ENCODE assay signal across 1 cellular context in genomic region chr3:148202386-148202785, GRCh38.
TF ChIP-seq lines count a peak whose summit lies in the region.

No MANE protein-coding gene starts in this region.

TF ChIP-seq in H1, 55 proteins besides CTCF, POLR2A, EP300 and RAD21:
- TF ChIP-seq CBX5 (IDR thresholded peaks at IDR 0.05; ENCODE audit: low read depth, low read length) (no peak), TEAD4 (IDR thresholded peaks at IDR 0.05; ENCODE audit: low read depth, low read length) (no peak), BCL11A (IDR thresholded peaks at IDR 0.05; ENCODE audit: low read depth in 2 of 2, low read length in 2 of 2) (no peak), JUN (IDR thresholded peaks at IDR 0.05; ENCODE audit: low read depth, low read length) (no peak), CEBPB (IDR thresholded peaks at IDR 0.05; ENCODE audit: low read depth, low read length) (no peak), CREB1 (IDR thresholded peaks at IDR 0.05) (no peak), SRF (IDR thresholded peaks at IDR 0.05; ENCODE audit: low read depth, low read length) (no peak), TCF12 (IDR thresholded peaks at IDR 0.05; ENCODE audit: low read depth, low read length) (no peak), TBP (IDR thresholded peaks at IDR 0.05; ENCODE audit: low read depth, low read length) (no peak), RXRA (IDR thresholded peaks at IDR 0.05; ENCODE audit: insufficient read depth, low read depth, low read length) (no peak), KDM1A (IDR thresholded peaks at IDR 0.05; ENCODE audit: borderline replicate concordance, low read length) (no peak), EGR1 (IDR thresholded peaks at IDR 0.05; ENCODE audit: borderline replicate concordance, low read depth, low read length) (no peak), NRF1 (IDR thresholded peaks at IDR 0.05; ENCODE audit: low read depth, low read length) (no peak), YY1 (IDR thresholded peaks at IDR 0.05; ENCODE audit: low read depth, low read length) (no peak), E2F6 (IDR thresholded peaks at IDR 0.05) (no peak)
- TF ChIP-seq, protein P1, sequence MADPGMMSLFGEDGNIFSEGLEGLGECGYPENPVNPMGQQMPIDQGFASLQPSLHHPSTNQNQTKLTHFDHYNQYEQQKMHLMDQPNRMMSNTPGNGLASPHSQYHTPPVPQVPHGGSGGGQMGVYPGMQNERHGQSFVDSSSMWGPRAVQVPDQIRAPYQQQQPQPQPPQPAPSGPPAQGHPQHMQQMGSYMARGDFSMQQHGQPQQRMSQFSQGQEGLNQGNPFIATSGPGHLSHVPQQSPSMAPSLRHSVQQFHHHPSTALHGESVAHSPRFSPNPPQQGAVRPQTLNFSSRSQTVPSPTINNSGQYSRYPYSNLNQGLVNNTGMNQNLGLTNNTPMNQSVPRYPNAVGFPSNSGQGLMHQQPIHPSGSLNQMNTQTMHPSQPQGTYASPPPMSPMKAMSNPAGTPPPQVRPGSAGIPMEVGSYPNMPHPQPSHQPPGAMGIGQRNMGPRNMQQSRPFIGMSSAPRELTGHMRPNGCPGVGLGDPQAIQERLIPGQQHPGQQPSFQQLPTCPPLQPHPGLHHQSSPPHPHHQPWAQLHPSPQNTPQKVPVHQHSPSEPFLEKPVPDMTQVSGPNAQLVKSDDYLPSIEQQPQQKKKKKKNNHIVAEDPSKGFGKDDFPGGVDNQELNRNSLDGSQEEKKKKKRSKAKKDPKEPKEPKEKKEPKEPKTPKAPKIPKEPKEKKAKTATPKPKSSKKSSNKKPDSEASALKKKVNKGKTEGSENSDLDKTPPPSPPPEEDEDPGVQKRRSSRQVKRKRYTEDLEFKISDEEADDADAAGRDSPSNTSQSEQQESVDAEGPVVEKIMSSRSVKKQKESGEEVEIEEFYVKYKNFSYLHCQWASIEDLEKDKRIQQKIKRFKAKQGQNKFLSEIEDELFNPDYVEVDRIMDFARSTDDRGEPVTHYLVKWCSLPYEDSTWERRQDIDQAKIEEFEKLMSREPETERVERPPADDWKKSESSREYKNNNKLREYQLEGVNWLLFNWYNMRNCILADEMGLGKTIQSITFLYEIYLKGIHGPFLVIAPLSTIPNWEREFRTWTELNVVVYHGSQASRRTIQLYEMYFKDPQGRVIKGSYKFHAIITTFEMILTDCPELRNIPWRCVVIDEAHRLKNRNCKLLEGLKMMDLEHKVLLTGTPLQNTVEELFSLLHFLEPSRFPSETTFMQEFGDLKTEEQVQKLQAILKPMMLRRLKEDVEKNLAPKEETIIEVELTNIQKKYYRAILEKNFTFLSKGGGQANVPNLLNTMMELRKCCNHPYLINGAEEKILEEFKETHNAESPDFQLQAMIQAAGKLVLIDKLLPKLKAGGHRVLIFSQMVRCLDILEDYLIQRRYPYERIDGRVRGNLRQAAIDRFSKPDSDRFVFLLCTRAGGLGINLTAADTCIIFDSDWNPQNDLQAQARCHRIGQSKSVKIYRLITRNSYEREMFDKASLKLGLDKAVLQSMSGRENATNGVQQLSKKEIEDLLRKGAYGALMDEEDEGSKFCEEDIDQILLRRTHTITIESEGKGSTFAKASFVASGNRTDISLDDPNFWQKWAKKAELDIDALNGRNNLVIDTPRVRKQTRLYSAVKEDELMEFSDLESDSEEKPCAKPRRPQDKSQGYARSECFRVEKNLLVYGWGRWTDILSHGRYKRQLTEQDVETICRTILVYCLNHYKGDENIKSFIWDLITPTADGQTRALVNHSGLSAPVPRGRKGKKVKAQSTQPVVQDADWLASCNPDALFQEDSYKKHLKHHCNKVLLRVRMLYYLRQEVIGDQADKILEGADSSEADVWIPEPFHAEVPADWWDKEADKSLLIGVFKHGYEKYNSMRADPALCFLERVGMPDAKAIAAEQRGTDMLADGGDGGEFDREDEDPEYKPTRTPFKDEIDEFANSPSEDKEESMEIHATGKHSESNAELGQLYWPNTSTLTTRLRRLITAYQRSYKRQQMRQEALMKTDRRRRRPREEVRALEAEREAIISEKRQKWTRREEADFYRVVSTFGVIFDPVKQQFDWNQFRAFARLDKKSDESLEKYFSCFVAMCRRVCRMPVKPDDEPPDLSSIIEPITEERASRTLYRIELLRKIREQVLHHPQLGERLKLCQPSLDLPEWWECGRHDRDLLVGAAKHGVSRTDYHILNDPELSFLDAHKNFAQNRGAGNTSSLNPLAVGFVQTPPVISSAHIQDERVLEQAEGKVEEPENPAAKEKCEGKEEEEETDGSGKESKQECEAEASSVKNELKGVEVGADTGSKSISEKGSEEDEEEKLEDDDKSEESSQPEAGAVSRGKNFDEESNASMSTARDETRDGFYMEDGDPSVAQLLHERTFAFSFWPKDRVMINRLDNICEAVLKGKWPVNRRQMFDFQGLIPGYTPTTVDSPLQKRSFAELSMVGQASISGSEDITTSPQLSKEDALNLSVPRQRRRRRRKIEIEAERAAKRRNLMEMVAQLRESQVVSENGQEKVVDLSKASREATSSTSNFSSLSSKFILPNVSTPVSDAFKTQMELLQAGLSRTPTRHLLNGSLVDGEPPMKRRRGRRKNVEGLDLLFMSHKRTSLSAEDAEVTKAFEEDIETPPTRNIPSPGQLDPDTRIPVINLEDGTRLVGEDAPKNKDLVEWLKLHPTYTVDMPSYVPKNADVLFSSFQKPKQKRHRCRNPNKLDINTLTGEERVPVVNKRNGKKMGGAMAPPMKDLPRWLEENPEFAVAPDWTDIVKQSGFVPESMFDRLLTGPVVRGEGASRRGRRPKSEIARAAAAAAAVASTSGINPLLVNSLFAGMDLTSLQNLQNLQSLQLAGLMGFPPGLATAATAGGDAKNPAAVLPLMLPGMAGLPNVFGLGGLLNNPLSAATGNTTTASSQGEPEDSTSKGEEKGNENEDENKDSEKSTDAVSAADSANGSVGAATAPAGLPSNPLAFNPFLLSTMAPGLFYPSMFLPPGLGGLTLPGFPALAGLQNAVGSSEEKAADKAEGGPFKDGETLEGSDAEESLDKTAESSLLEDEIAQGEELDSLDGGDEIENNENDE (IDR thresholded peaks at IDR 0.05; ENCODE audit: insufficient replicate concordance, low read length): no peak
TF ChIP-seq in H1: peak in this region for 0.
